11 cellular contexts compared by ENCODE assay signal in the genomic region with DNA sequence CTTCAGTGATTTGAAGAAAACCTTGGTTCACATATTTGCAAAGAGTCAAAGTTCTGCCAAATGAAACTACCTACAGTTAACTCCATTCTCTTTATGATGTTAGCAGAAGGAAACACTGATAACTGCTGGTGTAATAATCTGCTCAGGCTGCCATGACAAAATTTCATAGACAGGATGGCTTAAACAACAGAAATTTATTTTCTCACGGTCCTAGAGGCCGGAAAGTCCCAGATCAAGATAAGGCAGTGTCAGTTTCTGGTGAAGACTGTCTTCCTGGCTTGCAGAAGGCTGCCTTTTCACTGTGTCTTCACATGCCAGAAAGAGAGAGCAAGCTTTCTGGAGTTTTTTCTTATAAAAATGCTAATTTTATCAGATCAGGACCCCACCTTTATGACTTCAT.
DNase-seq lines count a peak whose midpoint lies in the region; ATAC-seq and TF ChIP-seq lines count a peak whose summit lies in the region.
"Had no signal": no experiment of that assay in that cellular context is flagged by ENCODE, and none has a peak within 500 bp of the region (broad histone marks: within the 10 kb centered on the region; RNA-seq: fewer than 3 reads in every experiment).

No MANE protein-coding gene starts in this region.

- H3K4me1 ChIP-seq in mammary epithelial cell (ENCODE audit: insufficient read depth, low read length) = no peaks in the 10 kb centered on the region
- peaks cover 8% of the 10 kb centered on the region; the same call in 1 of the 2 replicates for H3K4me1 ChIP-seq in Panc1 (ENCODE audit: control insufficient read depth, insufficient read depth, low read length)
- H3K4me1 ChIP-seq: BLaER1, psoas muscle had no signal

- H3K79me2 ChIP-seq in mammary epithelial cell (ENCODE audit: insufficient read depth, low read length) = no peaks in the 10 kb centered on the region

- no TSS peak for BruUV-seq in mammary epithelial cell (replicated peaks; lab: Mats Ljungman, UMichigan)
- BruUV-seq in MCF 10A (replicated peaks; lab: Mats Ljungman, UMichigan) = no TSS peak
- BruUV-seq in Panc1 (replicated peaks; lab: Mats Ljungman, UMichigan) = no TSS peak

- intact Hi-C loops in mammary epithelial cell (cut with micrococcal nuclease) = no loop called here
- intact Hi-C loops in MCF 10A (cut with micrococcal nuclease) = no loop called here
- intact Hi-C loops in Panc1 (cut with micrococcal nuclease; ENCODE audit: unreplicated experiment) = no loop called here

- TF ChIP-seq CTCF in mammary epithelial cell (conservative IDR thresholded peaks at IDR 0.05 in 1 of 2, IDR thresholded peaks at IDR 0.05 in 1 of 2; ENCODE audit: extremely low read depth in 1 of 2, insufficient read depth in 1 of 2, low read depth in 1 of 2, low read length in 2 of 2) (no peak), MCF 10A (IDR thresholded peaks at IDR 0.05; ENCODE audit: unreplicated experiment) (no peak), Panc1 (IDR thresholded peaks at IDR 0.05) (no peak)

- no peaks in the 10 kb centered on the region for H3K4me1 Mint-ChIP-seq in MCF 10A (ENCODE audit: insufficient read depth, unreplicated experiment)
- H3K4me1 Mint-ChIP-seq in stimulated activated effector memory CD8-positive, alpha-beta T cell treated with anti-CD3 and anti-CD28 coated beads, Interleukin-12 subunit alpha, Interleukin-12 subunit beta, amount 100 ng/mL, for 72 hours = peaks cover 31% of the 10 kb centered on the region
- H3K4me1 Mint-ChIP-seq: GM23338 had no signal

- no peaks in the 10 kb centered on the region for H3K9me3 Mint-ChIP-seq in MCF 10A (ENCODE audit: unreplicated experiment)
- H3K9me3 Mint-ChIP-seq in stimulated activated effector memory CD8-positive, alpha-beta T cell treated with anti-CD3 and anti-CD28 coated beads, Interleukin-12 subunit alpha, Interleukin-12 subunit beta, amount 100 ng/mL, for 72 hours = peaks cover 11% of the 10 kb centered on the region
- H3K9me3 Mint-ChIP-seq: GM23338 had no signal

- H3K27ac ChIP-seq in mammary epithelial cell (ENCODE audit: insufficient read depth, low read depth, low read length) (no peak overlapping the region), Panc1 (ENCODE audit: low read length) (peak overlapping the region; percentile 8; the same call in 1 of the 2 replicates)
- H3K27ac ChIP-seq: BLaER1, psoas muscle had no signal

- no peak overlapping the region for H3K4me3 Mint-ChIP-seq in MCF 10A (ENCODE audit: unreplicated experiment)
- peak overlapping the region; percentile 29 for H3K4me3 Mint-ChIP-seq in stimulated activated effector memory CD8-positive, alpha-beta T cell treated with anti-CD3 and anti-CD28 coated beads, Interleukin-12 subunit alpha, Interleukin-12 subunit beta, amount 100 ng/mL, for 72 hours
- H3K4me3 Mint-ChIP-seq: GM23338 had no signal

- H4K20me1 ChIP-seq in mammary epithelial cell (ENCODE audit: insufficient read depth, low read length) = no peaks in the 10 kb centered on the region
- H4K20me1 ChIP-seq: BLaER1 had no signal

- CTCF ChIA-PET in mammary epithelial cell (lab: Charles Lee; ENCODE audit: low non-redundant PET) = no interaction called here
- CTCF ChIA-PET in MCF 10A (lab: Yijun Ruan, JAX) = no interaction called here
- CTCF ChIA-PET in Panc1 (lab: Charles Lee) = no interaction called here

- in situ Hi-C loops in mammary epithelial cell (cut with MboI; ENCODE audit: low sequenced_read_pairs in 2 of 2) = no loop called here
- in situ Hi-C loops in Panc1 (cut with HindIII; ENCODE audit: low pct_unique_long_range_greater_than_20kb, low sequenced_read_pairs) = no loop called here

- H3K27me3 Mint-ChIP-seq in MCF 10A (ENCODE audit: insufficient read depth, unreplicated experiment) = no peaks in the 10 kb centered on the region

- H3K9me3 ChIP-seq in mammary epithelial cell (replicated peaks; ENCODE audit: insufficient read depth, low read length) (no peaks in the 10 kb centered on the region), Panc1 (ENCODE audit: control insufficient read depth, insufficient read depth, low read depth, low read length) (no peaks in the 10 kb centered on the region)
- H3K9me3 ChIP-seq: psoas muscle had no signal

- H3K9ac ChIP-seq in mammary epithelial cell (ENCODE audit: insufficient read depth, low read length) = no peak overlapping the region
- H3K9ac ChIP-seq: BLaER1 had no signal

- DNase-seq in mammary epithelial cell (peak; percentile 9), MCF 10A (ENCODE audit: unreplicated experiment) (no peak), Panc1 (ENCODE audit: low read depth, low spot score) (no peak), glomerular visceral epithelial cell (ENCODE audit: extremely low spot score) (no peak), NCI-H1694 (lab: John Stamatoyannopoulos, UW) (no peak)
- DNase-seq in stimulated activated effector memory CD8-positive, alpha-beta T cell treated with anti-CD3 and anti-CD28 coated beads, Interleukin-12 subunit alpha, Interleukin-12 subunit beta, amount 100 ng/mL, for 72 hours (ENCODE audit: low spot score in 2 of 2) = no peak
- DNase-seq: psoas muscle had no signal

- H3K36me3 Mint-ChIP-seq in MCF 10A (ENCODE audit: insufficient read depth, unreplicated experiment) = no peaks in the 10 kb centered on the region
- no peaks in the 10 kb centered on the region for H3K36me3 Mint-ChIP-seq in stimulated activated effector memory CD8-positive, alpha-beta T cell treated with anti-CD3 and anti-CD28 coated beads, Interleukin-12 subunit alpha, Interleukin-12 subunit beta, amount 100 ng/mL, for 72 hours

- peak; percentile 71 for ATAC-seq in HG02938 (IDR thresholded peaks at IDR 0.05; ENCODE audit: unreplicated experiment)
- peak; percentile 53; the same call in 1 of the 2 replicates for ATAC-seq in Panc1
- ATAC-seq in stimulated activated effector memory CD8-positive, alpha-beta T cell treated with anti-CD3 and anti-CD28 coated beads, Interleukin-12 subunit alpha, Interleukin-12 subunit beta, amount 100 ng/mL, for 72 hours = peak; percentile 87
- no peak for ATAC-seq in HG03439 (IDR thresholded peaks at IDR 0.05; ENCODE audit: unreplicated experiment)
- ATAC-seq: GM23338, psoas muscle had no signal

- H3K36me3 ChIP-seq in mammary epithelial cell (ENCODE audit: insufficient read depth, low read length) (no peaks in the 10 kb centered on the region), Panc1 (ENCODE audit: control insufficient read depth, insufficient read depth, low read length) (no peaks in the 10 kb centered on the region)
- H3K36me3 ChIP-seq: BLaER1 had no signal

- POLR2A ChIA-PET in MCF 10A (lab: Yijun Ruan, JAX) (no interaction called here), Panc1 (lab: Charles Lee) (no interaction called here)

- H3K4me2 ChIP-seq in mammary epithelial cell (ENCODE audit: insufficient read depth, low read depth, low read length) = no peak overlapping the region
- H3K4me2 ChIP-seq: BLaER1, GM23338 had no signal

- WGBS in mammary epithelial cell (ENCODE audit: low coverage, missing lambda C conversion rate) = 28% methylated on average over 2 of the region's 2 CpGs

- dilution Hi-C loops in mammary epithelial cell (cut with HindIII; ENCODE audit: low sequenced_read_pairs) = no loop called here

- H3K27ac Mint-ChIP-seq in MCF 10A (ENCODE audit: low read depth, unreplicated experiment) = no peak overlapping the region
- peak overlapping the region; percentile 60 for H3K27ac Mint-ChIP-seq in stimulated activated effector memory CD8-positive, alpha-beta T cell treated with anti-CD3 and anti-CD28 coated beads, Interleukin-12 subunit alpha, Interleukin-12 subunit beta, amount 100 ng/mL, for 72 hours
- H3K27ac Mint-ChIP-seq: GM23338 had no signal

- H2AFZ ChIP-seq in mammary epithelial cell (ENCODE audit: low read depth, low read length) = peak overlapping the region; percentile 31
- H2AFZ ChIP-seq: GM23338 had no signal

- H3K4me3 ChIP-seq in mammary epithelial cell (replicated peaks in 1 of 3; ENCODE audit: insufficient read depth in 1 of 3, low read depth in 2 of 3, low read length in 3 of 3) (no peak overlapping the region), Panc1 (ENCODE audit: low read depth in 2 of 2, low read length in 2 of 2) (no peak overlapping the region)
- H3K4me3 ChIP-seq: BLaER1, GM23338, psoas muscle had no signal

- H3K27me3 ChIP-seq in mammary epithelial cell (ENCODE audit: insufficient read depth, low read length) (no peaks in the 10 kb centered on the region), Panc1 (ENCODE audit: control insufficient read depth, insufficient read depth, low read length) (no peaks in the 10 kb centered on the region)
- H3K27me3 ChIP-seq: BLaER1 had no signal
